ENCODE assay signal across 8 cellular contexts in genomic region chr11:45843158-45843924, GRCh38. TPM values are rescaled to one million over a fixed set of nuclear protein-coding genes. Genes with fewer than 3 reads are reported as not detected.
A peak's percentile ranks its signal among the peaks of the same experiment; 100 is the strongest.
DNase-seq lines count a peak whose midpoint lies in the region; ATAC-seq and TF ChIP-seq lines count a peak whose summit lies in the region.

No MANE protein-coding gene starts in this region.

- ATAC-seq in mucosa of descending colon (peak; percentile 75), GM21423 (IDR thresholded peaks at IDR 0.05; ENCODE audit: unreplicated experiment) (no peak)

- H3K4me1 ChIP-seq in OCI-LY7 (ENCODE audit: insufficient read depth, low read length, poor library complexity, severe bottlenecking) (peaks cover 21% of the 10 kb centered on the region), mucosa of descending colon (ENCODE audit: low read depth) (peaks cover 16% of the 10 kb centered on the region)

- peaks cover 9% of the 10 kb centered on the region for H3K79me2 ChIP-seq in OCI-LY7 (ENCODE audit: insufficient read depth, low read depth, low read length)

- H3K36me3 ChIP-seq in OCI-LY7 (ENCODE audit: insufficient read depth, low read length) (no peaks in the 10 kb centered on the region), mucosa of descending colon (ENCODE audit: low read depth) (no peaks in the 10 kb centered on the region)

- no peaks in the 10 kb centered on the region for H3K9me3 Mint-ChIP-seq in endothelial cell (ENCODE audit: unreplicated experiment)

- H3K4me1 Mint-ChIP-seq in endothelial cell (ENCODE audit: unreplicated experiment), result peaks cover 6% of the 10 kb centered on the region

- BruUV-seq in OCI-LY7 (replicated peaks; lab: Mats Ljungman, UMichigan), result no TSS peak

- H3K9me2 ChIP-seq in OCI-LY7 (ENCODE audit: insufficient read depth, low read length), result no peaks in the 10 kb centered on the region

- peak overlapping the region; percentile 89; the same call in 1 of the 2 replicates for H2AFZ ChIP-seq in OCI-LY7 (ENCODE audit: low read length)

- intact Hi-C loops in OCI-LY7 (cut with micrococcal nuclease; ENCODE audit: unreplicated experiment) (loop anchor here (1.0 to 2.0 kb wide), 2 partner anchors 89 to 163 kb away; no protein-coding TSS in a partner anchor), mucosa of descending colon (cut with DNase I, micrococcal nuclease) (loop anchor here in 1 of 2 donors (10.0 kb wide), 1 partner anchor 161 kb away; no protein-coding TSS in a partner anchor)

- peak overlapping the region; percentile 39 for H3K4me3 ChIP-seq in OCI-LY7 (ENCODE audit: low read depth, low read length, poor library complexity, severe bottlenecking)
- H3K4me3 ChIP-seq in mucosa of descending colon, result no peak overlapping the region

- POLR2A ChIA-PET in OCI-LY7 (lab: Charles Lee), result interaction anchor here (0.6 to 1.6 kb wide), 8 partner anchors 13 to 1002 kb away, joined by 3 to 4 read pairs (median 3); no protein-coding TSS in a partner anchor

- H3K27ac ChIP-seq in OCI-LY7 (ENCODE audit: low read depth, low read length, poor library complexity, severe bottlenecking), result no peak overlapping the region

- H3K9me3 ChIP-seq in OCI-LY7 (ENCODE audit: low read length), result no peaks in the 10 kb centered on the region
- H3K9me3 ChIP-seq in mucosa of descending colon, result no peaks in the 10 kb centered on the region

- peak overlapping the region; percentile 38 for H3K27ac Mint-ChIP-seq in endothelial cell (ENCODE audit: unreplicated experiment)

- no peaks in the 10 kb centered on the region for H3K36me3 Mint-ChIP-seq in endothelial cell (ENCODE audit: low read depth, unreplicated experiment)

- CTCF ChIA-PET in OCI-LY7 (lab: Charles Lee; ENCODE audit: unreplicated experiment), result interaction anchor here (1.0 kb wide), 2 partner anchors 8 to 163 kb away, joined by 3 read pairs; no protein-coding TSS in a partner anchor

- peaks cover 4% of the 10 kb centered on the region; the same call in 1 of the 2 replicates for H4K20me1 ChIP-seq in OCI-LY7 (ENCODE audit: insufficient read depth, low read length)

- H3K27me3 Mint-ChIP-seq in endothelial cell (ENCODE audit: unreplicated experiment), result peaks cover 4% of the 10 kb centered on the region

- peak overlapping the region; percentile 57 for H3K4me2 ChIP-seq in OCI-LY7 (ENCODE audit: low read length)

- DNase-seq in EH (ENCODE audit: low read depth) (peak; percentile 84), HuH-7.5 (ENCODE audit: low spot score) (peak; percentile 74), OCI-LY7 (ENCODE audit: low spot score) (peak; percentile 89), endothelial cell (ENCODE audit: low spot score) (peak; percentile 87), mucosa of descending colon (peak; percentile 94 to 97 (median 95))
- DNase-seq in activated CD8-positive, alpha-beta memory T cell treated with anti-CD3 and anti-CD28 coated beads, Interleukin-2, amount 50 U/mL, for 48 hours, result peak; percentile 92
- DNase-seq in stimulated activated CD8-positive, alpha-beta memory T cell treated with anti-CD3 and anti-CD28 coated beads, Interleukin-15, amount 100 ng/mL, for 48 hours (ENCODE audit: low read depth in 2 of 2), result peak; percentile 77 to 78

- TF ChIP-seq CTCF in OCI-LY7 (conservative IDR thresholded peaks at IDR 0.05; ENCODE audit: low read length) (peak; percentile 96), endothelial cell (IDR thresholded peaks at IDR 0.05; ENCODE audit: unreplicated experiment) (peak; percentile 90), mucosa of descending colon (IDR thresholded peaks at IDR 0.05) (peak; percentile 94)

- H3K4me3 Mint-ChIP-seq in endothelial cell (ENCODE audit: unreplicated experiment), result peak overlapping the region; percentile 27

RNA-seq across cellular contexts. Expression of gene CRY2, which starts 3.9 kb away (rescaled TPM):
- total RNA-seq in OCI-LY7 (2014; rRNA removed; shearing (Covaris generic)), result 19.2 and 24.5 TPM in 2 replicates
- total RNA-seq in OCI-LY7 (2022) (24.6 and 27.2 TPM in 2 replicates), endothelial cell (ENCODE audit: unreplicated experiment) (23.8 TPM), mucosa of descending colon (10 to 100 TPM; 26.0 to 52.0 (median 28.8) TPM)

RNA-seq across cellular contexts. Expression of gene SLC35C1, which starts 38.4 kb away (rescaled TPM):
- 2.1 and 3.3 TPM in 2 replicates for total RNA-seq in OCI-LY7 (2014; rRNA removed; shearing (Covaris generic))
- total RNA-seq in OCI-LY7 (2022) (7.9 and 9.2 TPM in 2 replicates), endothelial cell (ENCODE audit: unreplicated experiment) (13.9 TPM), mucosa of descending colon (10 to 100 TPM; 26.6 to 47.8 (median 35.6) TPM)

RNA-seq across cellular contexts. Expression of gene MAPK8IP1, which starts 42.1 kb away (rescaled TPM):
- total RNA-seq in OCI-LY7 (2014; rRNA removed; shearing (Covaris generic)), result 2.2 and 2.9 TPM in 2 replicates
- 1.5 and 2.2 TPM in 2 replicates for total RNA-seq in OCI-LY7 (2022)
- total RNA-seq in endothelial cell (ENCODE audit: unreplicated experiment), result 3.7 TPM
- total RNA-seq in mucosa of descending colon, result 10 to 100 TPM in 1 of 3 donors, 1 to 10 TPM in 2; 1.6 to 12.3 (median 2.5) TPM
